1 cellular context compared by ENCODE assay signal in the genomic region with DNA sequence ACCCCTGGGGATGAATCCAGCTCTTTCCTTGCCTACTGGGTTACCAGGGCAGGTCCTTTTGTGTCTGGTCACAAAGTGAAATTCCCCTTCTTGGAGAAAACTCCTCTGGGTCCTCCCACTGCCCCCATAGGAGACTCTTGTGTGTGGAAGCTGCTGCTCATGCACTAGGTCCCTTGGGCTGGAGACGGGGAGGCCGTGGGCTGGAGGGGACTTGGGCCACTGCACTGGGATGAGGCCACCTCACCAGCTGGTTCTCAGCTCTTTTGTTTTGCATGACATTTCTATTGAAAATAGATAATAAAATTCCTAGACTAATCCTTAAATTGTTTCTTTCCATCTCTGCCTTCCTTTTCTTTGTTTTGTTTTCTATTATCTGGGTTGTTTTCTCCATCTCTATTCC.
TF ChIP-seq lines count a peak whose summit lies in the region.

No MANE protein-coding gene starts in this region.

TF ChIP-seq in GM23338, 12 proteins besides CTCF, POLR2A, EP300 and RAD21 (continued from another document):
- TF ChIP-seq, protein P1, sequence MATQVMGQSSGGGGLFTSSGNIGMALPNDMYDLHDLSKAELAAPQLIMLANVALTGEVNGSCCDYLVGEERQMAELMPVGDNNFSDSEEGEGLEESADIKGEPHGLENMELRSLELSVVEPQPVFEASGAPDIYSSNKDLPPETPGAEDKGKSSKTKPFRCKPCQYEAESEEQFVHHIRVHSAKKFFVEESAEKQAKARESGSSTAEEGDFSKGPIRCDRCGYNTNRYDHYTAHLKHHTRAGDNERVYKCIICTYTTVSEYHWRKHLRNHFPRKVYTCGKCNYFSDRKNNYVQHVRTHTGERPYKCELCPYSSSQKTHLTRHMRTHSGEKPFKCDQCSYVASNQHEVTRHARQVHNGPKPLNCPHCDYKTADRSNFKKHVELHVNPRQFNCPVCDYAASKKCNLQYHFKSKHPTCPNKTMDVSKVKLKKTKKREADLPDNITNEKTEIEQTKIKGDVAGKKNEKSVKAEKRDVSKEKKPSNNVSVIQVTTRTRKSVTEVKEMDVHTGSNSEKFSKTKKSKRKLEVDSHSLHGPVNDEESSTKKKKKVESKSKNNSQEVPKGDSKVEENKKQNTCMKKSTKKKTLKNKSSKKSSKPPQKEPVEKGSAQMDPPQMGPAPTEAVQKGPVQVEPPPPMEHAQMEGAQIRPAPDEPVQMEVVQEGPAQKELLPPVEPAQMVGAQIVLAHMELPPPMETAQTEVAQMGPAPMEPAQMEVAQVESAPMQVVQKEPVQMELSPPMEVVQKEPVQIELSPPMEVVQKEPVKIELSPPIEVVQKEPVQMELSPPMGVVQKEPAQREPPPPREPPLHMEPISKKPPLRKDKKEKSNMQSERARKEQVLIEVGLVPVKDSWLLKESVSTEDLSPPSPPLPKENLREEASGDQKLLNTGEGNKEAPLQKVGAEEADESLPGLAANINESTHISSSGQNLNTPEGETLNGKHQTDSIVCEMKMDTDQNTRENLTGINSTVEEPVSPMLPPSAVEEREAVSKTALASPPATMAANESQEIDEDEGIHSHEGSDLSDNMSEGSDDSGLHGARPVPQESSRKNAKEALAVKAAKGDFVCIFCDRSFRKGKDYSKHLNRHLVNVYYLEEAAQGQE (IDR thresholded peaks at IDR 0.05; ENCODE audit: unreplicated experiment), result no peak
- TF ChIP-seq CREB1 (CRISPR knock-in tag; IDR thresholded peaks at IDR 0.05; ENCODE audit: low read depth) (no peak), EZH2 (IDR thresholded peaks at IDR 0.05; ENCODE audit: low read depth, unreplicated experiment) (no peak)
